8 cellular contexts compared by ENCODE assay signal in genomic region chr2:230893881-230894781, GRCh38.
DNase-seq lines count a peak whose midpoint lies in the region; ATAC-seq lines count a peak whose summit lies in the region.

No MANE protein-coding gene starts in this region.

- peak overlapping the region; percentile 42 for H3K4me3 Mint-ChIP-seq in central memory CD8-positive, alpha-beta T cell
- H3K4me3 Mint-ChIP-seq in stimulated activated naive CD8-positive, alpha-beta T cell treated with anti-CD3 and anti-CD28 coated beads, Interleukin-15, Interleukin-2, amounts not matched to agents 100 ng/mL and 50 ng/mL, for 24 hours = no peak overlapping the region

- H3K4me1 Mint-ChIP-seq in central memory CD8-positive, alpha-beta T cell = peaks cover 20% of the 10 kb centered on the region
- peaks cover 60% of the 10 kb centered on the region for H3K4me1 Mint-ChIP-seq in stimulated activated naive CD8-positive, alpha-beta T cell treated with anti-CD3 and anti-CD28 coated beads, Interleukin-15, Interleukin-2, amounts not matched to agents 100 ng/mL and 50 ng/mL, for 24 hours (ENCODE audit: low read depth)

- ATAC-seq in HG03460 (IDR thresholded peaks at IDR 0.05; ENCODE audit: unreplicated experiment) (peak; percentile 58), GM21528 (IDR thresholded peaks at IDR 0.05; ENCODE audit: low FRiP score, unreplicated experiment) (no peak)
- ATAC-seq in central memory CD8-positive, alpha-beta T cell (replicated peaks; ENCODE audit: extremely low read depth, poor library complexity, severe bottlenecking) = peak; percentile 73

- H3K27ac Mint-ChIP-seq in central memory CD8-positive, alpha-beta T cell (ENCODE audit: low read depth) = no peak overlapping the region
- H3K27ac Mint-ChIP-seq in stimulated activated naive CD8-positive, alpha-beta T cell treated with anti-CD3 and anti-CD28 coated beads, Interleukin-15, Interleukin-2, amounts not matched to agents 100 ng/mL and 50 ng/mL, for 24 hours = peak overlapping the region; percentile 57

- no peaks in the 10 kb centered on the region for H3K36me3 Mint-ChIP-seq in central memory CD8-positive, alpha-beta T cell (ENCODE audit: insufficient read depth)
- peaks cover under 1% of the 10 kb centered on the region for H3K36me3 Mint-ChIP-seq in stimulated activated naive CD8-positive, alpha-beta T cell treated with anti-CD3 and anti-CD28 coated beads, Interleukin-15, Interleukin-2, amounts not matched to agents 100 ng/mL and 50 ng/mL, for 24 hours (ENCODE audit: low read depth)

- H3K9me3 Mint-ChIP-seq in central memory CD8-positive, alpha-beta T cell = no peaks in the 10 kb centered on the region
- no peaks in the 10 kb centered on the region for H3K9me3 Mint-ChIP-seq in stimulated activated naive CD8-positive, alpha-beta T cell treated with anti-CD3 and anti-CD28 coated beads, Interleukin-15, Interleukin-2, amounts not matched to agents 100 ng/mL and 50 ng/mL, for 24 hours

- peak; percentile 11 for DNase-seq in activated CD4-positive, alpha-beta T cell treated with anti-CD3 and anti-CD28 coated beads for 48 hours
- no peak for DNase-seq in activated CD4-positive, alpha-beta T cell treated with anti-CD3 and anti-CD28 coated beads, Interleukin-2, amount 50 U/mL, for 1 hour
- DNase-seq in central memory CD8-positive, alpha-beta T cell (ENCODE audit: low spot score in 2 of 2) = no peak
- no peak for DNase-seq in cerebellar nuclear complex (lab: John Stamatoyannopoulos, UW)
- no peak for DNase-seq in T1000 (lab: John Stamatoyannopoulos, UW)

- H3K27me3 Mint-ChIP-seq in central memory CD8-positive, alpha-beta T cell = peaks cover 24% of the 10 kb centered on the region
- peaks cover 16% of the 10 kb centered on the region for H3K27me3 Mint-ChIP-seq in stimulated activated naive CD8-positive, alpha-beta T cell treated with anti-CD3 and anti-CD28 coated beads, Interleukin-15, Interleukin-2, amounts not matched to agents 100 ng/mL and 50 ng/mL, for 24 hours
